ENCODE assay signal across 28 cellular contexts in the genomic region with DNA sequence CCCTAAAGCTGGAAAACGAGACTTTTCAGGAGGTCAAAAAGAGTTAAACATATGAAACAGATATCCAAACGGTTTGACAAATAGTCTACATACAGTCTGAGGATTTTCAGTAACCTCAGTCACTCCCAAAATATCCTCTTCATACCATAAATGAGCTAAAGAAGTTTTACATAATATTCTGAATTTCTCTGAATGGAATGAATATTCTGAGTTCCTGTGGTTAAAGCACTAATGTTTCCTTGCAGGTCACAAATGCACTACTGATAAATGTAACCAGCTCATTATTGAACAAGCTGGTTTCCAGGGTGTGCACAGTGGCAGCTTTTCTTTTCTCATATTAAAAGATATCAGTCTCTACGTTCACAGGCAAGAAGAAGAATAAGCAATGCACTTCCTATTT.
"Had no signal": no experiment of that assay in that cellular context is flagged by ENCODE, and none has a peak within 500 bp of the region (broad histone marks: within the 10 kb centered on the region; RNA-seq: fewer than 3 reads in every experiment).

No MANE protein-coding gene starts in this region.

- H3K27ac ChIP-seq: esophagus muscularis mucosa, left ventricle myocardium inferior, neural progenitor cell, right atrium auricular region, suprapubic skin, tibial artery, VCaP had no signal

- H3K4me1 ChIP-seq: esophagus muscularis mucosa, left ventricle myocardium inferior, neural progenitor cell, right atrium auricular region, suprapubic skin, tibial artery had no signal

- H3K27me3 ChIP-seq: esophagus muscularis mucosa, neural progenitor cell, right atrium auricular region, suprapubic skin, tibial artery had no signal

- DNase-seq: activated CD4-positive, alpha-beta memory T cell treated with anti-CD3 and anti-CD28 coated beads for 36 hours; activated CD4-positive, alpha-beta T cell treated with anti-CD3 and anti-CD28 coated beads for 48 hours; activated CD8-positive, alpha-beta memory T cell treated with anti-CD3 and anti-CD28 coated beads, Interleukin-2, amount 50 U/mL, for 48 hours; activated T-cell treated with anti-CD3 and anti-CD28 coated beads, Interleukin-2, amount 50 U/mL, for 4 hours; anterior cingulate cortex; central memory CD4-positive, alpha-beta T cell; dermis blood vessel endothelial cell; effector CD4-positive, alpha-beta T cell; foreskin melanocyte; islet precursor cell; left ventricle myocardium inferior; mesendoderm; natural killer cell; occipital lobe; stimulated activated CD4-positive, alpha-beta T cell treated with anti-CD3 and anti-CD28 coated beads, Interleukin-15, amount 100 ng/mL, for 24 hours; stimulated activated CD4-positive, alpha-beta T cell treated with anti-CD3 and anti-CD28 coated beads, Interleukin-2, amount 100 ng/mL, for 24 hours; stimulated activated naive CD4-positive, alpha-beta T cell; T-helper 9 cell; tibial artery had no signal

- ATAC-seq: activated T-cell treated with anti-CD3 and anti-CD28 coated beads, Interleukin-2, amount 50 U/mL, for 4 hours; natural killer cell had no signal

- H3K4me3 ChIP-seq: esophagus muscularis mucosa, left ventricle myocardium inferior, lung, neural progenitor cell, right atrium auricular region, suprapubic skin, tibial artery had no signal

- H3K27ac Mint-ChIP-seq: activated CD4-positive, alpha-beta memory T cell treated with anti-CD3 and anti-CD28 coated beads for 36 hours; activated naive CD4-positive, alpha-beta T cell treated with anti-CD3 and anti-CD28 coated beads, Interleukin-2, amount 50 U/mL, for 24 hours; activated T-helper 2 cell treated with anti-CD3 and anti-CD28 coated beads, Interferon-gamma antibody, Interleukin-2, Interleukin-4, amounts not matched to agents 10 μg/mL and 5 μg/mL and 100 μg/mL, durations not matched to agents 14 hours and 24 hours and 36 hours; natural killer cell; neural progenitor cell; T-helper 1 cell treated with Interleukin-12 subunit alpha and Interleukin-12 subunit beta and Interleukin-4 antibody, amounts not matched to agents 30 μg/mL and 1 μg/mL, for 36 hours had no signal

- H3K4me1 Mint-ChIP-seq: activated naive CD4-positive, alpha-beta T cell treated with anti-CD3 and anti-CD28 coated beads, Interleukin-2, amount 50 U/mL, for 24 hours; natural killer cell; neural progenitor cell had no signal

- H3K4me2 ChIP-seq: neural progenitor cell had no signal

- H3K9me3 ChIP-seq: esophagus muscularis mucosa, right atrium auricular region, suprapubic skin had no signal

- H2AFZ ChIP-seq: neural progenitor cell had no signal

- H3K36me3 ChIP-seq: esophagus muscularis mucosa, left ventricle myocardium inferior, neural progenitor cell, right atrium auricular region, suprapubic skin, tibial artery had no signal

- H3K27me3 Mint-ChIP-seq: activated CD4-positive, alpha-beta memory T cell treated with anti-CD3 and anti-CD28 coated beads for 36 hours; activated naive CD4-positive, alpha-beta T cell treated with anti-CD3 and anti-CD28 coated beads, Interleukin-2, amount 50 U/mL, for 24 hours had no signal

- H3K9me3 Mint-ChIP-seq: activated CD4-positive, alpha-beta memory T cell treated with anti-CD3 and anti-CD28 coated beads for 36 hours; activated naive CD4-positive, alpha-beta T cell treated with anti-CD3 and anti-CD28 coated beads, Interleukin-2, amount 50 U/mL, for 24 hours; activated T-cell treated with anti-CD3 and anti-CD28 coated beads, Interleukin-2, amount 50 U/mL, for 4 hours; activated T-helper 2 cell treated with anti-CD3 and anti-CD28 coated beads, Interferon-gamma antibody, Interleukin-2, Interleukin-4, amounts not matched to agents 10 μg/mL and 5 μg/mL and 100 μg/mL, durations not matched to agents 14 hours and 24 hours and 36 hours; T-helper 1 cell treated with Interleukin-12 subunit alpha and Interleukin-12 subunit beta and Interleukin-4 antibody, amounts not matched to agents 30 μg/mL and 1 μg/mL, for 36 hours had no signal

- H3K4me3 Mint-ChIP-seq: activated CD4-positive, alpha-beta memory T cell treated with anti-CD3 and anti-CD28 coated beads for 36 hours; activated naive CD4-positive, alpha-beta T cell treated with anti-CD3 and anti-CD28 coated beads, Interleukin-2, amount 50 U/mL, for 24 hours; activated T-cell treated with anti-CD3 and anti-CD28 coated beads, Interleukin-2, amount 50 U/mL, for 4 hours; natural killer cell; neural progenitor cell; T-helper 1 cell treated with Interleukin-12 subunit alpha and Interleukin-12 subunit beta and Interleukin-4 antibody, amounts not matched to agents 30 μg/mL and 1 μg/mL, for 36 hours had no signal

- H3K36me3 Mint-ChIP-seq: activated CD4-positive, alpha-beta memory T cell treated with anti-CD3 and anti-CD28 coated beads for 36 hours; activated naive CD4-positive, alpha-beta T cell treated with anti-CD3 and anti-CD28 coated beads, Interleukin-2, amount 50 U/mL, for 24 hours; natural killer cell; neural progenitor cell had no signal
